In the genomic region with DNA sequence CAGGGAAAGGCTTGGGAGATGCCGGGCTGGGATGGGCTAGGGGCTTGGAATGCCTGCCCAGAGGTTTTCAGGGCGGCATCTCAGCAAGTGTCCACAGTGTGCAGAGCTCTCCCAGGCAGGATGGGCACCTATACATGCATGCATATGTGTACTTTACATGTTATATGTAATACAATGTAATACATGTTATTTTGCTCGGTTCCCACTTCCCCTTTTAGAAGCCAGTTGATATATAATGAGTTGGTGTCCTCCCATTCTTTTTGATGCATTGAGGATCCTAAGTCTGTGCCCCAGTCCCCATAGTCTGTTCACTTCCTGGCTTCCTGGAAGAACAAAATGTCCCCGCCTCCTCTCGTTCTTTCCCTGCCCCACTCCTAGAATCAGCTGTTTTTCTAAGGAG, we compare ENCODE assay signal across 1 cellular context.
TF ChIP-seq lines count a peak whose summit lies in the region.

No MANE protein-coding gene starts in this region.

TF ChIP-seq in IMR-90, 13 proteins besides CTCF, POLR2A, EP300 and RAD21:
- TF ChIP-seq SMC3 (IDR thresholded peaks at IDR 0.05; ENCODE audit: low read depth, low read length) (no peak), USF2 (IDR thresholded peaks at IDR 0.05; ENCODE audit: low read depth, low read length) (no peak), ELK1 (IDR thresholded peaks at IDR 0.05; ENCODE audit: borderline replicate concordance, low read depth, low read length) (no peak), CEBPB (IDR thresholded peaks at IDR 0.05; ENCODE audit: low read depth, low read length) (no peak), FOS (IDR thresholded peaks at IDR 0.05; ENCODE audit: low read depth, low read length) (no peak), MAFK (IDR thresholded peaks at IDR 0.05; ENCODE audit: low read depth, low read length) (no peak), MXI1 (IDR thresholded peaks at IDR 0.05; ENCODE audit: borderline replicate concordance, low read depth, low read length) (no peak), CHD1 (IDR thresholded peaks at IDR 0.05; ENCODE audit: low read depth, low read length) (no peak), RCOR1 (IDR thresholded peaks at IDR 0.05; ENCODE audit: insufficient replicate concordance, low read length) (no peak), RFX5 (IDR thresholded peaks at IDR 0.05; ENCODE audit: low read depth, low read length) (no peak), MAZ (IDR thresholded peaks at IDR 0.05; ENCODE audit: borderline replicate concordance, low read depth, low read length) (no peak), NFE2L2 (IDR thresholded peaks at IDR 0.05; ENCODE audit: low read depth, low read length) (no peak), BHLHE40 (IDR thresholded peaks at IDR 0.05; ENCODE audit: low read depth, low read length) (no peak)
